In the genomic region with DNA sequence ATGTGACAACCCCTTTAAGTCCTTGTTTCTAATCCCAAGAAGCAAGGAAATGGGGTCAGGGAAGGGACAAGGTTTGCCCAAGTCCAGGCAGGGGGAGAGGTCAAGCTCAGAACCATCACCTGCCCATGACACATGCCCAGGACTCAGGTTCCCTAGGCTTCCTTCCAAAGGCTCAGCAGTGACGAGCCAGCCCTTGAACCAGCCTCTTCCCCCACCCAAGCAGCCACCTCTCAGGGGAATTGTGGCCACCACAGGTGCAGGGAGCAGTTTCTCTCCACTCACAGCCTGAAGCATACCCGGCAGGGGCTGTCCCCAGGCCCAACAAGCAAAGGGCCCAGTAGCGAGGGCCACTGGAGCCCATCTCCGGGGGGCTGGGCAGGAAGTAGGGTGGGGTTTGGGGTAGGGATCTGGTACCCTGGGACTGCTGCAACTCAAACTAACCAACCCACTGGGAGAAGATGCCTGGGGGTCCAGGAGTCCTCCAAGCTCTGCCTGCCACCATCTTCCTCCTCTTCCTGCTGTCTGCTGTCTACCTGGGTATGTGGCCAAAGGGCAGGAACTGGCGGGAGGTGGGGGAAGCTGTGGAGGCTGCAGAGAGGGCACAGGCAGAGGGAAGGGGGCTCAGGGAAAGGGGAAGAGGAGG, we compare ENCODE assay signal across 1 cellular context.
TF ChIP-seq lines count a peak whose summit lies in the region.

Gene CD79A (plus strand): TSS at position 433 of the 643 bp plus-strand sequence. CDS start 26 bp downstream, at position 459.

TF ChIP-seq in GM23338, 12 proteins besides CTCF, POLR2A, EP300 and RAD21 (continued from another document):
- TF ChIP-seq ZNF462 (CRISPR knock-in tag; IDR thresholded peaks at IDR 0.05) (no peak), CREB1 (CRISPR knock-in tag; IDR thresholded peaks at IDR 0.05; ENCODE audit: low read depth) (no peak)
TF ChIP-seq in GM23338: peak in this region for 0.
